In the genomic region with DNA sequence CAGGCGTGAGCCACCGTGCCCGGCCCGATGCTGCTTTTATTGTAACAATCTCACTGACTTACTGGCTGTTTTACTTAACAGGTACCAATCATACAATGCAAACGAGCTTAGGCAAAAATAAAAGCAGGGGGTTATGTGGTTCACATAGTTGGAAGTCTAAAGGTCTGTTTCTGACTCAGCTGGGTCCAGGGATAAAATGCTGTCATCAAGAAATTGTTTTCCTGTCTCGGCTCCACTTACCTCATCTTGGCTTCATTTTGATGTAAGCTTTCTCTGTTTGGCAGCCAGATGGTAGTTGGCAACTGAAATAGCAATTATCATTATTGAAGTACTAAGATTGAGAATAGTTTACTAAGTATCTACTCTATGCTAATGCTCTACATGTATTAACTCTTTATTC, we compare ENCODE assay signal across 16 cellular contexts. TPM values are rescaled to one million over a fixed set of nuclear protein-coding genes. Genes with fewer than 3 reads are reported as not detected.
"Had no signal": no experiment of that assay in that cellular context is flagged by ENCODE, and none has a peak within 500 bp of the region (broad histone marks: within the 10 kb centered on the region; RNA-seq: fewer than 3 reads in every experiment).

No MANE protein-coding gene starts in this region.

- H3K27me3 ChIP-seq: foreskin keratinocyte, upper lobe of left lung had no signal

- H3K9me3 Mint-ChIP-seq: dendritic cell treated with granulocyte-macrophage colony-stimulating factor and Interleukin-4, amounts not matched to agents 40 ng/mL and 50 ng/mL, for 4 days; stimulated activated naive CD8-positive, alpha-beta T cell treated with anti-CD3 and anti-CD28 coated beads, Interleukin-15, Interleukin-2, amounts not matched to agents 100 ng/mL and 50 ng/mL, for 24 hours had no signal

- H3K27ac Mint-ChIP-seq: activated CD4-positive, alpha-beta memory T cell treated with anti-CD3 and anti-CD28 coated beads for 36 hours; activated naive CD8-positive, alpha-beta T cell treated with anti-CD3 and anti-CD28 coated beads, Interleukin-2, amount 50 U/mL, for 24 hours; activated T-cell treated with anti-CD3 and anti-CD28 coated beads, Interleukin-2, amount 50 U/mL, for 72 hours; dendritic cell treated with granulocyte-macrophage colony-stimulating factor and Interleukin-4, amounts not matched to agents 40 ng/mL and 50 ng/mL, for 4 days; effector memory CD8-positive, alpha-beta T cell; stimulated activated naive CD8-positive, alpha-beta T cell treated with anti-CD3 and anti-CD28 coated beads, Interleukin-15, Interleukin-2, amounts not matched to agents 100 ng/mL and 50 ng/mL, for 24 hours had no signal

- H3K27ac ChIP-seq: epithelial cell of prostate, foreskin keratinocyte, upper lobe of left lung had no signal

- DNase-seq: activated CD4-positive, alpha-beta memory T cell treated with anti-CD3 and anti-CD28 coated beads for 36 hours; activated CD4-positive, CD25-positive, alpha-beta regulatory T cell treated with anti-CD3 and anti-CD28 coated beads, Interleukin-2, amount 50 U/mL, for 72 hours; activated naive CD4-positive, alpha-beta T cell; activated naive CD8-positive, alpha-beta T cell treated with anti-CD3 and anti-CD28 coated beads, Interleukin-2, amount 50 U/mL, for 24 hours; activated T-cell treated with anti-CD3 and anti-CD28 coated beads, Interleukin-2, amount 50 U/mL, for 72 hours; effector memory CD8-positive, alpha-beta T cell; foreskin keratinocyte; head of caudate nucleus; stimulated activated CD4-positive, alpha-beta T cell treated with anti-CD3 and anti-CD28 coated beads, Interleukin-4, amount 100 ng/mL, for 1 hour; stimulated activated CD8-positive, alpha-beta memory T cell treated with anti-CD3 and anti-CD28 coated beads, Interleukin-4, amount 100 ng/mL, for 48 hours; SW 1271 had no signal

- H3K9me3 ChIP-seq: upper lobe of left lung had no signal

- H3K4me1 Mint-ChIP-seq: activated naive CD8-positive, alpha-beta T cell treated with anti-CD3 and anti-CD28 coated beads, Interleukin-2, amount 50 U/mL, for 24 hours; central memory CD8-positive, alpha-beta T cell had no signal

- H3K4me3 ChIP-seq: upper lobe of left lung had no signal

- H3K36me3 Mint-ChIP-seq: activated CD4-positive, alpha-beta memory T cell treated with anti-CD3 and anti-CD28 coated beads for 36 hours had no signal

- H3K27me3 Mint-ChIP-seq: activated CD4-positive, alpha-beta memory T cell treated with anti-CD3 and anti-CD28 coated beads for 36 hours; activated naive CD8-positive, alpha-beta T cell treated with anti-CD3 and anti-CD28 coated beads, Interleukin-2, amount 50 U/mL, for 24 hours; central memory CD8-positive, alpha-beta T cell; dendritic cell treated with granulocyte-macrophage colony-stimulating factor and Interleukin-4, amounts not matched to agents 40 ng/mL and 50 ng/mL, for 4 days; effector memory CD8-positive, alpha-beta T cell; stimulated activated naive CD8-positive, alpha-beta T cell treated with anti-CD3 and anti-CD28 coated beads, Interleukin-15, Interleukin-2, amounts not matched to agents 100 ng/mL and 50 ng/mL, for 24 hours had no signal

- ATAC-seq: activated naive CD8-positive, alpha-beta T cell treated with anti-CD3 and anti-CD28 coated beads, Interleukin-2, amount 50 U/mL, for 24 hours; activated T-cell treated with anti-CD3 and anti-CD28 coated beads, Interleukin-2, amount 50 U/mL, for 72 hours; effector memory CD8-positive, alpha-beta T cell; foreskin keratinocyte had no signal

- H3K4me3 Mint-ChIP-seq: activated CD4-positive, alpha-beta memory T cell treated with anti-CD3 and anti-CD28 coated beads for 36 hours; activated naive CD8-positive, alpha-beta T cell treated with anti-CD3 and anti-CD28 coated beads, Interleukin-2, amount 50 U/mL, for 24 hours; activated T-cell treated with anti-CD3 and anti-CD28 coated beads, Interleukin-2, amount 50 U/mL, for 72 hours; central memory CD8-positive, alpha-beta T cell; dendritic cell treated with granulocyte-macrophage colony-stimulating factor and Interleukin-4, amounts not matched to agents 40 ng/mL and 50 ng/mL, for 4 days; effector memory CD8-positive, alpha-beta T cell; stimulated activated naive CD8-positive, alpha-beta T cell treated with anti-CD3 and anti-CD28 coated beads, Interleukin-15, Interleukin-2, amounts not matched to agents 100 ng/mL and 50 ng/mL, for 24 hours had no signal

RNA-seq across cellular contexts. Expression of gene CNTN3, which starts 36.8 kb away (rescaled TPM):
- total RNA-seq: activated CD4-positive, alpha-beta memory T cell treated with anti-CD3 and anti-CD28 coated beads for 36 hours; activated T-cell treated with anti-CD3 and anti-CD28 coated beads, Interleukin-2, amount 50 U/mL, for 72 hours; foreskin keratinocyte had no signal
